ENCODE assay signal across 9 cellular contexts in genomic region chr6:18121580-18122127, GRCh38. TPM values are rescaled to one million over a fixed set of nuclear protein-coding genes. Genes with fewer than 3 reads are reported as not detected.
DNase-seq lines count a peak whose midpoint lies in the region; ATAC-seq and TF ChIP-seq lines count a peak whose summit lies in the region.
"Had no signal": no experiment of that assay in that cellular context is flagged by ENCODE, and none has a peak within 500 bp of the region (broad histone marks: within the 10 kb centered on the region; RNA-seq: fewer than 3 reads in every experiment).

No MANE protein-coding gene starts in this region.

- H3K27ac Mint-ChIP-seq in activated CD4-positive, alpha-beta T cell treated with anti-CD3 and anti-CD28 coated beads for 36 hours = peak overlapping the region; percentile 23

- peaks cover 11% of the 10 kb centered on the region for H3K4me1 Mint-ChIP-seq in activated CD4-positive, alpha-beta T cell treated with anti-CD3 and anti-CD28 coated beads for 36 hours

- peak; percentile 30 for DNase-seq in activated CD4-positive, alpha-beta T cell treated with anti-CD3 and anti-CD28 coated beads for 36 hours
- DNase-seq in activated CD4-positive, alpha-beta T cell treated with anti-CD3 and anti-CD28 coated beads, Interleukin-2, amount 50 U/mL, for 4 hours = no peak
- DNase-seq in OCI-LY7 (ENCODE audit: low spot score) (peak; percentile 28), fibroblast of pulmonary artery (ENCODE audit: low read depth) (no peak), NCI-H510A (lab: John Stamatoyannopoulos, UW) (no peak), MV-4-11 (lab: John Stamatoyannopoulos, UW) (no peak), inferior parietal cortex (ENCODE audit: extremely low spot score) (no peak)
- DNase-seq: MG63 had no signal

- H3K36me3 ChIP-seq in OCI-LY7 (ENCODE audit: insufficient read depth, low read length) = no peaks in the 10 kb centered on the region
- H3K36me3 ChIP-seq: MG63 had no signal

- H2AFZ ChIP-seq in OCI-LY7 (ENCODE audit: low read length) = no peak overlapping the region

- ATAC-seq in activated CD4-positive, alpha-beta T cell treated with anti-CD3 and anti-CD28 coated beads for 36 hours = no peak

- intact Hi-C loops in activated CD4-positive, alpha-beta T cell treated with anti-CD3 and anti-CD28 coated beads for 36 hours (cut with DNase I, micrococcal nuclease) = loop anchor here in 1 of 2 experiments (1.0 kb wide), 3 partner anchors 34 to 965 kb away; partner anchors contain the start of genes FAM8A1, KDM1B and TPMT
- intact Hi-C loops in OCI-LY7 (cut with micrococcal nuclease; ENCODE audit: unreplicated experiment) = loop anchor here (5.0 kb wide), 1 partner anchor 381 kb away; no protein-coding TSS in a partner anchor

- POLR2A ChIA-PET in activated CD4-positive, alpha-beta T cell treated with anti-CD3 and anti-CD28 coated beads for 36 hours (lab: Charles Lee) = no interaction called here
- POLR2A ChIA-PET in OCI-LY7 (lab: Charles Lee) = no interaction called here

- no peaks in the 10 kb centered on the region for H3K4me1 ChIP-seq in OCI-LY7 (ENCODE audit: insufficient read depth, low read length, poor library complexity, severe bottlenecking)

- no peaks in the 10 kb centered on the region for H3K9me3 Mint-ChIP-seq in activated CD4-positive, alpha-beta T cell treated with anti-CD3 and anti-CD28 coated beads for 36 hours (ENCODE audit: low read depth)

- H3K36me3 Mint-ChIP-seq in activated CD4-positive, alpha-beta T cell treated with anti-CD3 and anti-CD28 coated beads for 36 hours (ENCODE audit: low read depth) = peaks cover 2% of the 10 kb centered on the region

- H3K79me2 ChIP-seq in OCI-LY7 (ENCODE audit: insufficient read depth, low read depth, low read length) = no peaks in the 10 kb centered on the region

- TF ChIP-seq CTCF in OCI-LY7 (conservative IDR thresholded peaks at IDR 0.05; ENCODE audit: low read length) = peak; percentile 56
- TF ChIP-seq CTCF in fibroblast of pulmonary artery (IDR thresholded peaks at IDR 0.05; ENCODE audit: low read length, missing control alignments) = no peak

- peaks cover 43% of the 10 kb centered on the region for H3K27me3 Mint-ChIP-seq in activated CD4-positive, alpha-beta T cell treated with anti-CD3 and anti-CD28 coated beads for 36 hours

- H3K4me3 Mint-ChIP-seq in activated CD4-positive, alpha-beta T cell treated with anti-CD3 and anti-CD28 coated beads for 36 hours = peak overlapping the region; percentile 8

- H3K9me3 ChIP-seq in OCI-LY7 (ENCODE audit: low read length) = no peaks in the 10 kb centered on the region
- H3K9me3 ChIP-seq: MG63 had no signal

- no peak overlapping the region for H3K27ac ChIP-seq in OCI-LY7 (ENCODE audit: low read depth, low read length, poor library complexity, severe bottlenecking)
- H3K27ac ChIP-seq in skin epidermis = peak overlapping the region in 7 of 21 experiments; percentile 47 to 82 (median 69)

- no peaks in the 10 kb centered on the region for H3K9me2 ChIP-seq in OCI-LY7 (ENCODE audit: insufficient read depth, low read length)

- no TSS peak for BruUV-seq in OCI-LY7 (replicated peaks; lab: Mats Ljungman, UMichigan)

- H3K4me3 ChIP-seq in OCI-LY7 (ENCODE audit: low read depth, low read length, poor library complexity, severe bottlenecking) = no peak overlapping the region
- H3K4me3 ChIP-seq in fibroblast of pulmonary artery (replicated peaks; ENCODE audit: low read depth, low read length) = peak overlapping the region; percentile 56
- peak overlapping the region; percentile 34 to 54 (median 49) for H3K4me3 ChIP-seq in skin epidermis

- CTCF ChIA-PET in activated CD4-positive, alpha-beta T cell treated with anti-CD3 and anti-CD28 coated beads for 36 hours (lab: Charles Lee) = interaction anchor here (0.6 to 1.9 kb wide), 7 partner anchors 9 to 380 kb away, joined by 3 to 6 read pairs (median 3); no protein-coding TSS in a partner anchor
- CTCF ChIA-PET in OCI-LY7 (lab: Charles Lee; ENCODE audit: unreplicated experiment) = interaction anchor here (1.1 kb wide), 1 partner anchor 196 kb away, joined by 3 read pairs; no protein-coding TSS in a partner anchor

- no peaks in the 10 kb centered on the region for H4K20me1 ChIP-seq in OCI-LY7 (ENCODE audit: insufficient read depth, low read length)

- H3K4me2 ChIP-seq in OCI-LY7 (ENCODE audit: low read length) = no peak overlapping the region

RNA-seq across cellular contexts. Expression of gene NHLRC1, which starts 0.8 kb away (rescaled TPM):
- under 1 TPM; 0.11 to 0.16 TPM for total RNA-seq in activated CD4-positive, alpha-beta T cell treated with anti-CD3 and anti-CD28 coated beads for 36 hours
- total RNA-seq in OCI-LY7 (2014; rRNA removed; shearing (Covaris generic)) = not detected in 2 replicates
- not detected in 2 replicates for total RNA-seq in OCI-LY7 (2022)

RNA-seq across cellular contexts. Expression of gene TPMT, which starts 33.2 kb away (rescaled TPM):
- 1 to 10 TPM; 4.9 to 5.3 TPM for total RNA-seq in activated CD4-positive, alpha-beta T cell treated with anti-CD3 and anti-CD28 coated beads for 36 hours
- total RNA-seq in OCI-LY7 (2014; rRNA removed; shearing (Covaris generic)) = 3.7 and 6.0 TPM in 2 replicates
- total RNA-seq in OCI-LY7 (2022) = 7.6 and 8.4 TPM in 2 replicates

RNA-seq across cellular contexts. Expression of gene KDM1B, which starts 33.6 kb away (rescaled TPM):
- total RNA-seq in activated CD4-positive, alpha-beta T cell treated with anti-CD3 and anti-CD28 coated beads for 36 hours = 10 to 100 TPM; 13.4 to 13.9 TPM
- 30.4 and 37.6 TPM in 2 replicates for total RNA-seq in OCI-LY7 (2014; rRNA removed; shearing (Covaris generic))
- total RNA-seq in OCI-LY7 (2022) = 56.4 and 61.6 TPM in 2 replicates

Comparison
In these comparisons a context has a peak if more than half of its experiments do, and no peak if none do; other contexts are left out.
1. DNase-seq: peak in activated CD4-positive, alpha-beta T cell treated with anti-CD3 and anti-CD28 coated beads for 36 hours (single experiment) and OCI-LY7 (single experiment); none in activated CD4-positive, alpha-beta T cell treated with anti-CD3 and anti-CD28 coated beads, Interleukin-2, amount 50 U/mL, for 4 hours (0 of 2), fibroblast of pulmonary artery (single experiment), NCI-H510A (single experiment), MV-4-11 (single experiment) and inferior parietal cortex (single experiment).